19 cellular contexts compared by ENCODE assay signal in genomic region chr3:195103623-195104022, GRCh38.
DNase-seq lines count a peak whose midpoint lies in the region; ATAC-seq, FAIRE-seq and TF ChIP-seq lines count a peak whose summit lies in the region.
"Had no signal": no experiment of that assay in that cellular context is flagged by ENCODE, and none has a peak within 500 bp of the region (broad histone marks: within the 10 kb centered on the region; RNA-seq: fewer than 3 reads in every experiment).

No MANE protein-coding gene starts in this region.

- H3K36me3 ChIP-seq in A673 (ENCODE audit: insufficient read depth, low read length, poor library complexity, severe bottlenecking), result no peaks in the 10 kb centered on the region
- no peaks in the 10 kb centered on the region for H3K36me3 ChIP-seq in endothelial cell of umbilical vein (ENCODE audit: control insufficient read depth in 2 of 2, extremely low read depth in 1 of 2, insufficient read depth in 2 of 2, low read length in 2 of 2)
- H3K36me3 ChIP-seq: gastroesophageal sphincter, prostate gland, transverse colon had no signal

- no peaks in the 10 kb centered on the region for H3K79me2 ChIP-seq in endothelial cell of umbilical vein (ENCODE audit: control insufficient read depth, insufficient read depth, low read length)

- no peaks in the 10 kb centered on the region for H4K20me1 ChIP-seq in endothelial cell of umbilical vein (replicated peaks; ENCODE audit: control insufficient read depth, extremely low read depth, insufficient read depth, low read length)

- intact Hi-C loops in A673 (cut with micrococcal nuclease; ENCODE audit: unreplicated experiment) (loop anchor here (5.0 to 10.0 kb wide), 4 partner anchors 84 to 229 kb away; no protein-coding TSS in a partner anchor), endothelial cell of umbilical vein (cut with micrococcal nuclease) (loop anchor here (1.0 to 5.0 kb wide), 5 partner anchors 15 to 463 kb away; no protein-coding TSS in a partner anchor)

- TF ChIP-seq CTCF in A673 (conservative IDR thresholded peaks at IDR 0.05; ENCODE audit: low read depth, low read length), result no peak
- TF ChIP-seq CTCF in endothelial cell of umbilical vein (IDR thresholded peaks at IDR 0.05; ENCODE audit: extremely low read depth in 1 of 2, insufficient read depth in 1 of 2, low read depth in 1 of 2, low read length in 2 of 2), result no peak
- no peak for TF ChIP-seq CTCF in neural crest cell (conservative IDR thresholded peaks at IDR 0.05)
- TF ChIP-seq CTCF in coronary artery (IDR thresholded peaks at IDR 0.05), result no peak

- dilution Hi-C loops in endothelial cell of umbilical vein (cut with MboI; ENCODE audit: extremely low pct_ligation_motif_present, low sequenced_read_pairs), result loop anchor here (25.0 kb wide), 1 partner anchor 416 kb away; the partner anchor contains the start of gene FAM43A

- H3K27me3 ChIP-seq in A673 (replicated peaks; ENCODE audit: insufficient read depth, low read depth, low read length, poor library complexity) (no peaks in the 10 kb centered on the region), endothelial cell of umbilical vein (ENCODE audit: control insufficient read depth in 2 of 2, insufficient read depth in 2 of 2, low read length in 2 of 2) (no peaks in the 10 kb centered on the region)
- H3K27me3 ChIP-seq: gastroesophageal sphincter, transverse colon had no signal

- no peak overlapping the region for H2AFZ ChIP-seq in endothelial cell of umbilical vein (ENCODE audit: low read depth, low read length)

- H3K4me1 ChIP-seq in A673 (ENCODE audit: insufficient read depth, low read length, poor library complexity, severe bottlenecking), result peaks cover 71% of the 10 kb centered on the region
- peaks cover 56% of the 10 kb centered on the region for H3K4me1 ChIP-seq in endothelial cell of umbilical vein (ENCODE audit: control insufficient read depth, extremely low read depth, insufficient read depth, low read length)
- H3K4me1 ChIP-seq: prostate gland had no signal

- CTCF ChIA-PET in A673 (lab: Charles Lee), result no interaction called here
- CTCF ChIA-PET in endothelial cell of umbilical vein (lab: Charles Lee), result interaction anchor here (1.5 to 5.5 kb wide), 3 partner anchors 101 to 420 kb away, joined by 5 to 66 read pairs (median 20); partner anchors contain the start of gene FAM43A

- H3K9ac ChIP-seq in endothelial cell of umbilical vein (replicated peaks; ENCODE audit: extremely low read depth, insufficient read depth, low read length), result peak overlapping the region; percentile 71

- H3K9me3 ChIP-seq in A673 (ENCODE audit: low read depth, low read length, poor library complexity, severe bottlenecking) (no peaks in the 10 kb centered on the region), endothelial cell of umbilical vein (replicated peaks; ENCODE audit: control insufficient read depth, insufficient read depth, low read length) (no peaks in the 10 kb centered on the region)
- H3K9me3 ChIP-seq: gastroesophageal sphincter, prostate gland, transverse colon had no signal

- no peak for DNase-seq in A673 (ENCODE audit: low spot score)
- DNase-seq in M059J (ENCODE audit: low read depth), result peak; percentile 20
- DNase-seq in endothelial cell of umbilical vein (ENCODE audit: low read depth, low spot score), result peak; percentile 72
- no peak for DNase-seq in neural crest cell (ENCODE audit: low read depth, low spot score)
- no peak for DNase-seq in T1000 (lab: John Stamatoyannopoulos, UW)
- DNase-seq in coronary artery (ENCODE audit: low spot score), result no peak
- DNase-seq: activated CD4-positive, alpha-beta T cell treated with anti-CD3 and anti-CD28 coated beads, Interleukin-2, amount 10 ng/mL, durations not matched to agents 7 days and 5 days; amygdala; CD8-positive, alpha-beta T cell; DMS79; Kasumi-1; NCI-H1417; NCI-H774; transverse colon had no signal

- H3K4me3 ChIP-seq in A673 (ENCODE audit: low read depth, low read length, poor library complexity, severe bottlenecking) (no peak overlapping the region), endothelial cell of umbilical vein (replicated peaks in 1 of 3; ENCODE audit: insufficient read depth in 1 of 3, low read depth in 1 of 3, low read length in 3 of 3) (no peak overlapping the region), coronary artery (no peak overlapping the region)
- H3K4me3 ChIP-seq: gastroesophageal sphincter, prostate gland, transverse colon had no signal

- no peak overlapping the region for H3K4me3 Mint-ChIP-seq in neural crest cell
- H3K4me3 Mint-ChIP-seq: activated CD4-positive, alpha-beta T cell treated with anti-CD3 and anti-CD28 coated beads, Interleukin-2, amount 10 ng/mL, durations not matched to agents 7 days and 5 days; CD8-positive, alpha-beta T cell had no signal

- no peaks in the 10 kb centered on the region for H3K9me1 ChIP-seq in endothelial cell of umbilical vein (replicated peaks; ENCODE audit: control insufficient read depth, extremely low read depth, insufficient read depth, low read length)

- peak overlapping the region; percentile 64 for H3K4me2 ChIP-seq in endothelial cell of umbilical vein (ENCODE audit: insufficient read depth, low read length)

- TF ChIP-seq POLR2A in endothelial cell of umbilical vein (IDR thresholded peaks at IDR 0.05; ENCODE audit: low read depth, low read length), result no peak

- FAIRE-seq in endothelial cell of umbilical vein (lab: Jason Lieb, UNC), result no peak
- FAIRE-seq: endometrium had no signal

- no TSS peak for BruUV-seq in A673 (replicated peaks; lab: Mats Ljungman, UMichigan)
- BruUV-seq in endothelial cell of umbilical vein (replicated peaks; lab: Mats Ljungman, UMichigan), result no TSS peak

- peak overlapping the region; percentile 35 for H3K27ac Mint-ChIP-seq in neural crest cell (ENCODE audit: unreplicated experiment)
- H3K27ac Mint-ChIP-seq: activated CD4-positive, alpha-beta T cell treated with anti-CD3 and anti-CD28 coated beads, Interleukin-2, amount 10 ng/mL, durations not matched to agents 7 days and 5 days; CD8-positive, alpha-beta T cell had no signal

- no peaks in the 10 kb centered on the region for H3K9me3 Mint-ChIP-seq in neural crest cell
- H3K9me3 Mint-ChIP-seq: activated CD4-positive, alpha-beta T cell treated with anti-CD3 and anti-CD28 coated beads, Interleukin-2, amount 10 ng/mL, durations not matched to agents 7 days and 5 days; CD8-positive, alpha-beta T cell had no signal

- H3K27me3 Mint-ChIP-seq in neural crest cell (ENCODE audit: low read depth), result no peaks in the 10 kb centered on the region
- H3K27me3 Mint-ChIP-seq: activated CD4-positive, alpha-beta T cell treated with anti-CD3 and anti-CD28 coated beads, Interleukin-2, amount 10 ng/mL, durations not matched to agents 7 days and 5 days had no signal

- no peak for ATAC-seq in HG03039 (IDR thresholded peaks at IDR 0.05; ENCODE audit: unreplicated experiment)
- ATAC-seq in GM18870 (IDR thresholded peaks at IDR 0.05; ENCODE audit: unreplicated experiment), result no peak
- ATAC-seq: CD8-positive, alpha-beta T cell; gastroesophageal sphincter had no signal

- peak overlapping the region; percentile 85 for H3K27ac ChIP-seq in A673 (ENCODE audit: low read depth, low read length, poor library complexity, severe bottlenecking)
- peak overlapping the region; percentile 96 for H3K27ac ChIP-seq in endothelial cell of umbilical vein (ENCODE audit: insufficient read depth, low read depth, low read length)
- H3K27ac ChIP-seq in coronary artery, result no peak overlapping the region

- POLR2A ChIA-PET in A673 (lab: Charles Lee; ENCODE audit: low non-redundant PET), result interaction anchor here (0.6 kb wide), 1 partner anchor 1673 kb away, joined by 5 read pairs; no protein-coding TSS in a partner anchor
- POLR2A ChIA-PET in endothelial cell of umbilical vein (lab: Charles Lee), result no interaction called here

- H3K4me1 Mint-ChIP-seq in neural crest cell, result peaks cover 27% of the 10 kb centered on the region

- no peaks in the 10 kb centered on the region for H3K36me3 Mint-ChIP-seq in neural crest cell (ENCODE audit: low read depth)
- H3K36me3 Mint-ChIP-seq: CD8-positive, alpha-beta T cell had no signal

TF ChIP-seq in endothelial cell of umbilical vein, 7 proteins besides CTCF, POLR2A, EP300 and RAD21:
- no peak for TF ChIP-seq EZH2 (IDR thresholded peaks at IDR 0.05; ENCODE audit: borderline replicate concordance, low read depth, low read length, severe bottlenecking)
- no peak for TF ChIP-seq JUN (IDR thresholded peaks at IDR 0.05; ENCODE audit: borderline replicate concordance, insufficient read depth, insufficient read length, low read depth)
- peak; percentile 15 for TF ChIP-seq MAX (IDR thresholded peaks at IDR 0.05; ENCODE audit: insufficient read depth, insufficient read length)

Comparison
In these comparisons a context has a peak if more than half of its experiments do, and no peak if none do; other contexts are left out.
1. DNase-seq: peak in M059J (single experiment) and endothelial cell of umbilical vein (single experiment); none in A673 (single experiment), neural crest cell (single experiment), T1000 (single experiment) and coronary artery (single experiment).
2. H3K27ac ChIP-seq: peak in A673 (single experiment) and endothelial cell of umbilical vein (single experiment); none in coronary artery (0 of 2).